Comparison of ENCODE assay signal across 19 cellular contexts in the genomic region with DNA sequence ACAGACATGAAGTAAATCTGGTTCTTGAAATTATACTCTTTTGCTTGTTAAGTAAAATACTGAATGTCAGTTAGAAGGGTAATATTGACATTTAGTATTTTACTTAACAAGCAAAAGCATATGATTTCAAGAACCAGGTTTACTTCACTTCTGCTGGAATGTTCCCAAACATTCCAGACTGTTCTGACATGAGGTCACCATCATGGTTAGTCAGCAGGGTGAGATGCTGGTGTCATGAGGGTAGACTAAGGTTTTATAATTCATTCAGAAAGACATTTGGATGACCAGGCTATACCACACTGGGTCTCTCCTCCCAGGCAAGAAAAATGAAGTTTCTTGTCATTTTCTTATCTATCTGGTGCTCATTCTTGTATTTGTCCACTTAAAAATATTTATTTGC.
DNase-seq lines count a peak whose midpoint lies in the region; ATAC-seq and TF ChIP-seq lines count a peak whose summit lies in the region.
"Had no signal": no experiment of that assay in that cellular context is flagged by ENCODE, and none has a peak within 500 bp of the region (broad histone marks: within the 10 kb centered on the region; RNA-seq: fewer than 3 reads in every experiment).

No MANE protein-coding gene starts in this region.

- peak; percentile 16 for DNase-seq in A172 (ENCODE audit: low spot score)
- DNase-seq in HS-27A (ENCODE audit: low read depth), result peak; percentile 12
- DNase-seq in brain microvascular endothelial cell, result peak; percentile 78
- DNase-seq in iris pigment epithelial cell (ENCODE audit: low read depth), result peak; percentile 84
- DNase-seq in ureter (ENCODE audit: low spot score), result no peak
- no peak for DNase-seq in OCI-M1 (lab: John Stamatoyannopoulos, UW)
- DNase-seq: 8988T; CD4-positive, CD25-positive, alpha-beta regulatory T cell; DMS79 treated with DMSO at 0.1 percent for 48 hours; lower lobe of right lung; naive thymus-derived CD4-positive, alpha-beta T cell; NCI-H2081 treated with DMSO at 0.1 percent for 48 hours; posterior cingulate gyrus; T-helper 9 cell had no signal

- ATAC-seq in HG02759 (IDR thresholded peaks at IDR 0.05; ENCODE audit: unreplicated experiment) (no peak), GM19467 (IDR thresholded peaks at IDR 0.05; ENCODE audit: unreplicated experiment) (no peak)
- ATAC-seq: activated CD4-positive, CD25-positive, alpha-beta regulatory T cell treated with anti-CD3 and anti-CD28 coated beads, Interleukin-2, amount 50 U/mL, for 24 hours; K562; lower lobe of right lung; naive thymus-derived CD4-positive, alpha-beta T cell; stimulated activated memory B cell treated with anti-CD40 and anti-IgM and Interleukin-4, amounts not matched to agents 10 μg/mL and 1 μg/mL and 100 μg/mL, for 72 hours had no signal

- H3K27me3 ChIP-seq in brain microvascular endothelial cell (replicated peaks), result no peaks in the 10 kb centered on the region

- in situ Hi-C loops in brain microvascular endothelial cell (cut with HindIII; ENCODE audit: low pct_ligation_motif_present, low sequenced_read_pairs), result no loop called here

- H3K36me3 ChIP-seq in brain microvascular endothelial cell (replicated peaks), result no peaks in the 10 kb centered on the region
- H3K36me3 ChIP-seq: lower lobe of right lung had no signal

- no peak for TF ChIP-seq CTCF in brain microvascular endothelial cell (IDR thresholded peaks at IDR 0.05; ENCODE audit: low read depth, low read length, missing control alignments)

- no peak overlapping the region for H3K4me3 ChIP-seq in brain microvascular endothelial cell (ENCODE audit: low read depth, low read length)
- H3K4me3 ChIP-seq: K562, lower lobe of right lung had no signal

- H3K27ac ChIP-seq in brain microvascular endothelial cell, result peak overlapping the region; percentile 50
- H3K27ac ChIP-seq: lower lobe of right lung had no signal

Comparison
In these comparisons a context has a peak if more than half of its experiments do, and no peak if none do; other contexts are left out.
1. DNase-seq: peak in A172 (single experiment), HS-27A (single experiment), brain microvascular endothelial cell (single experiment) and iris pigment epithelial cell (single experiment); none in ureter (single experiment) and OCI-M1 (single experiment).